22 cellular contexts compared by ENCODE assay signal in the genomic region with DNA sequence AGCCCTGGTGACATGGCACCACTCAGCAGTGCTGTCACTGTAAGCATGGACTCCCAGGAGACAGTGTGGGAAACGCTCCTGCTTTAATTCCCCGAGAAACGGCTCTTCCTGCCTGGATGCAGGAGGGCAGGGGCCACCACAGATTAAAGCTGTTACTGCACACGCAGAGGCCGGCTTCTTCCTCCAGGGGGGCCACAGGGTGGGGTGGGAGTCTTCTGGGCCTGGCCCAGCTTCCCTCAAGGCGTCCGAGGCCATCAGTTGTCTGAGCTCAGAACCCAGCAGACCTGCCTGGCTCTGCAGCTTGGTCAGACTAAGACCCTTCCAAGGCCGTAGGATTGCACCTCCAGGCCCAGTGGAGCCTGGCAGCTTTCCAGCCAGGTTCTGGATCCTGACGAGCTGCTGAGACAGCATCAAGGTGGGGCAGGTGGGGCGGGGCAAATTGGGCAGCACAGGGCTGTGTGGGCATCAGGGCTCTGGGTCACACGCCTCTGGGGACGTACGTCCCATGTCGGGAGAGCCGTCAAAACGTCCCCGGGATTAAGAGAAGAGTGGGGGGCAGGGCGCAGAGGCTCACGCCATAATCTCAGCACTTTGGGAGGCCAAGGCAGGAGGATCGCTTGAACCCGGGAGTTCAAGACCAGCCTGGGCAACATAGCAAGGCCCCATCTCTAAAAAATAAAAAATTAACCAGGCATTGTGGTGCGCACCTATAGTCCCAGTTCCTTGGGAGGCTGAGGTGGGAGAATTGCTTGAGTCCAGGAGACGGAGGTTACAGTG. TPM values are rescaled to one million over a fixed set of nuclear protein-coding genes. Genes with fewer than 3 reads are reported as not detected.
A peak's percentile ranks its signal among the peaks of the same experiment; 100 is the strongest.
DNase-seq lines count a peak whose midpoint lies in the region; ATAC-seq and TF ChIP-seq lines count a peak whose summit lies in the region.
"Had no signal": no experiment of that assay in that cellular context is flagged by ENCODE, and none has a peak within 500 bp of the region (broad histone marks: within the 10 kb centered on the region; RNA-seq: fewer than 3 reads in every experiment).

No MANE protein-coding gene starts in this region.

- POLR2A ChIA-PET in activated CD4-positive, alpha-beta T cell treated with anti-CD3 and anti-CD28 coated beads, Interleukin-2, amount 10 ng/mL, durations not matched to agents 7 days and 5 days (lab: Charles Lee) = no interaction called here

- intact Hi-C loops in mucosa of descending colon (cut with DNase I, micrococcal nuclease) = no loop called here

- H3K36me3 Mint-ChIP-seq in activated CD4-positive, alpha-beta T cell treated with anti-CD3 and anti-CD28 coated beads, Interleukin-2, amount 10 ng/mL, durations not matched to agents 7 days and 5 days (ENCODE audit: low read depth) = peaks cover 2% of the 10 kb centered on the region

- CTCF ChIA-PET in activated CD4-positive, alpha-beta T cell treated with anti-CD3 and anti-CD28 coated beads, Interleukin-2, amount 10 ng/mL, durations not matched to agents 7 days and 5 days (lab: Charles Lee) = interaction anchor here (0.6 kb wide), 1 partner anchor 69 kb away, joined by 3 read pairs; no protein-coding TSS in a partner anchor

- no peak for TF ChIP-seq CTCF in mucosa of descending colon (IDR thresholded peaks at IDR 0.05)
- TF ChIP-seq CTCF in GM20000 (IDR thresholded peaks at IDR 0.05; ENCODE audit: extremely low read depth, missing control alignments) = no peak

- H3K27me3 Mint-ChIP-seq in activated CD4-positive, alpha-beta T cell treated with anti-CD3 and anti-CD28 coated beads, Interleukin-2, amount 10 ng/mL, durations not matched to agents 7 days and 5 days = no peaks in the 10 kb centered on the region
- H3K27me3 Mint-ChIP-seq in stimulated activated naive CD8-positive, alpha-beta T cell treated with anti-CD3 and anti-CD28 coated beads, Interleukin-15, amount 100 ng/mL, for 72 hours = no peaks in the 10 kb centered on the region
- H3K27me3 Mint-ChIP-seq: activated naive CD8-positive, alpha-beta T cell treated with anti-CD3 and anti-CD28 coated beads, Interleukin-2, amount 10 ng/mL, durations not matched to agents 7 days and 5 days had no signal

- H3K4me3 ChIP-seq in mucosa of descending colon = no peak overlapping the region
- H3K4me3 ChIP-seq: esophagus squamous epithelium, gastroesophageal sphincter, right atrium auricular region, SK-N-MC, upper lobe of right lung had no signal

- H3K4me3 Mint-ChIP-seq in activated CD4-positive, alpha-beta T cell treated with anti-CD3 and anti-CD28 coated beads, Interleukin-2, amount 10 ng/mL, durations not matched to agents 7 days and 5 days = no peak overlapping the region
- no peak overlapping the region for H3K4me3 Mint-ChIP-seq in stimulated activated naive CD8-positive, alpha-beta T cell treated with anti-CD3 and anti-CD28 coated beads, Interleukin-15, amount 100 ng/mL, for 72 hours
- H3K4me3 Mint-ChIP-seq: activated naive CD8-positive, alpha-beta T cell treated with anti-CD3 and anti-CD28 coated beads, Interleukin-2, amount 10 ng/mL, durations not matched to agents 7 days and 5 days; activated T-cell treated with anti-CD3 and anti-CD28 coated beads, Interleukin-2, amount 50 U/mL, for 4 hours had no signal

- H3K27ac Mint-ChIP-seq in activated CD4-positive, alpha-beta T cell treated with anti-CD3 and anti-CD28 coated beads, Interleukin-2, amount 10 ng/mL, durations not matched to agents 7 days and 5 days = peak overlapping the region; percentile 36
- H3K27ac Mint-ChIP-seq in stimulated activated naive CD8-positive, alpha-beta T cell treated with anti-CD3 and anti-CD28 coated beads, Interleukin-15, amount 100 ng/mL, for 72 hours = peak overlapping the region; percentile 10 to 43
- H3K27ac Mint-ChIP-seq: activated naive CD8-positive, alpha-beta T cell treated with anti-CD3 and anti-CD28 coated beads, Interleukin-2, amount 10 ng/mL, durations not matched to agents 7 days and 5 days had no signal

- no peak for DNase-seq in activated CD4-positive, alpha-beta T cell treated with anti-CD3 and anti-CD28 coated beads, Interleukin-2, amount 10 ng/mL, durations not matched to agents 7 days and 5 days
- DNase-seq in activated CD4-positive, alpha-beta T cell treated with anti-CD3 and anti-CD28 coated beads, Interleukin-2, amount 50 U/mL, for 1 hour = no peak
- DNase-seq in stimulated activated naive CD8-positive, alpha-beta T cell treated with anti-CD3 and anti-CD28 coated beads, Interleukin-15, amount 100 ng/mL, for 72 hours = no peak
- no peak for DNase-seq in stimulated activated naive CD8-positive, alpha-beta T cell treated with anti-CD3 and anti-CD28 coated beads, Interleukin-15, Interleukin-2, amounts not matched to agents 100 U/mL and 50 U/mL, for 24 hours
- DNase-seq in mucosa of descending colon (peak; percentile 36 to 58 (median 45)), GM20000 (ENCODE audit: low spot score) (no peak), hippocampal formation (lab: John Stamatoyannopoulos, UW) (no peak), MV-4-11 (lab: John Stamatoyannopoulos, UW) (no peak)
- DNase-seq: activated naive CD8-positive, alpha-beta T cell treated with anti-CD3 and anti-CD28 coated beads, Interleukin-2, amount 10 ng/mL, durations not matched to agents 7 days and 5 days; activated T-cell treated with anti-CD3 and anti-CD28 coated beads, Interleukin-2, amount 50 U/mL, for 4 hours; effector CD4-positive, alpha-beta T cell; esophagus squamous epithelium; IMR-90; MM.1S; NCI-H1436; T-helper 2 cell; upper lobe of right lung had no signal

- H3K9me3 Mint-ChIP-seq in activated CD4-positive, alpha-beta T cell treated with anti-CD3 and anti-CD28 coated beads, Interleukin-2, amount 10 ng/mL, durations not matched to agents 7 days and 5 days = no peaks in the 10 kb centered on the region
- H3K9me3 Mint-ChIP-seq in stimulated activated naive CD8-positive, alpha-beta T cell treated with anti-CD3 and anti-CD28 coated beads, Interleukin-15, amount 100 ng/mL, for 72 hours = no peaks in the 10 kb centered on the region
- H3K9me3 Mint-ChIP-seq: activated naive CD8-positive, alpha-beta T cell treated with anti-CD3 and anti-CD28 coated beads, Interleukin-2, amount 10 ng/mL, durations not matched to agents 7 days and 5 days; activated T-cell treated with anti-CD3 and anti-CD28 coated beads, Interleukin-2, amount 50 U/mL, for 4 hours had no signal

- H3K36me3 ChIP-seq in mucosa of descending colon (ENCODE audit: low read depth) = no peaks in the 10 kb centered on the region

- no peaks in the 10 kb centered on the region for H3K9me3 ChIP-seq in mucosa of descending colon
- H3K9me3 ChIP-seq: esophagus squamous epithelium, gastroesophageal sphincter, right atrium auricular region, upper lobe of right lung had no signal

- ATAC-seq in stimulated activated naive CD8-positive, alpha-beta T cell treated with anti-CD3 and anti-CD28 coated beads, Interleukin-15, amount 100 ng/mL, for 72 hours = no peak
- no peak for ATAC-seq in stimulated activated naive CD8-positive, alpha-beta T cell treated with anti-CD3 and anti-CD28 coated beads, Interleukin-15, Interleukin-2, amounts not matched to agents 100 U/mL and 50 U/mL, for 24 hours
- no peak for ATAC-seq in mucosa of descending colon
- ATAC-seq: activated T-cell treated with anti-CD3 and anti-CD28 coated beads, Interleukin-2, amount 50 U/mL, for 4 hours; gastroesophageal sphincter; upper lobe of right lung had no signal

- H3K4me1 Mint-ChIP-seq in activated CD4-positive, alpha-beta T cell treated with anti-CD3 and anti-CD28 coated beads, Interleukin-2, amount 10 ng/mL, durations not matched to agents 7 days and 5 days = peaks cover 23% of the 10 kb centered on the region
- peaks cover 42% of the 10 kb centered on the region for H3K4me1 Mint-ChIP-seq in stimulated activated naive CD8-positive, alpha-beta T cell treated with anti-CD3 and anti-CD28 coated beads, Interleukin-15, amount 100 ng/mL, for 72 hours

- H3K4me1 ChIP-seq in mucosa of descending colon (ENCODE audit: low read depth) = peaks cover 20% of the 10 kb centered on the region

RNA-seq across cellular contexts. Expression of a gene that starts 5.0 kb away (rescaled TPM):
- total RNA-seq in activated CD4-positive, alpha-beta T cell treated with anti-CD3 and anti-CD28 coated beads, Interleukin-2, amount 10 ng/mL, durations not matched to agents 7 days and 5 days = 10 to 100 TPM; 59.1 to 72.1 TPM
- total RNA-seq in mucosa of descending colon = 100 to 1,000 TPM in 2 of 3 donors, 10 to 100 TPM in 1; 73.5 to 110 (median 109) TPM

RNA-seq across cellular contexts. Expression of a gene that starts 37.7 kb away (rescaled TPM):
- not detected for total RNA-seq in activated CD4-positive, alpha-beta T cell treated with anti-CD3 and anti-CD28 coated beads, Interleukin-2, amount 10 ng/mL, durations not matched to agents 7 days and 5 days
- total RNA-seq in mucosa of descending colon = not detected
- total RNA-seq: A673; activated naive CD8-positive, alpha-beta T cell treated with anti-CD3 and anti-CD28 coated beads, Interleukin-2, amount 10 ng/mL, durations not matched to agents 7 days and 5 days; esophagus squamous epithelium; gastroesophageal sphincter; IMR-90; lung microvascular endothelial cell; right atrium auricular region; upper lobe of right lung had no signal

RNA-seq across cellular contexts. Expression of a gene that starts 44.3 kb away (rescaled TPM):
- 1 to 10 TPM; 1.9 to 2.7 TPM for total RNA-seq in activated CD4-positive, alpha-beta T cell treated with anti-CD3 and anti-CD28 coated beads, Interleukin-2, amount 10 ng/mL, durations not matched to agents 7 days and 5 days
- under 1 TPM; 0.26 to 0.82 (median 0.36) TPM for total RNA-seq in mucosa of descending colon

RNA-seq across cellular contexts. Expression of a gene that starts 47.3 kb away (rescaled TPM):
- total RNA-seq in activated CD4-positive, alpha-beta T cell treated with anti-CD3 and anti-CD28 coated beads, Interleukin-2, amount 10 ng/mL, durations not matched to agents 7 days and 5 days = 10 to 100 TPM; 44.5 to 46.1 TPM
- total RNA-seq in mucosa of descending colon = 10 to 100 TPM; 37.8 to 39.6 (median 38.4) TPM

Comparison
In these comparisons a context has a peak if more than half of its experiments do, and no peak if none do; other contexts are left out.
1. DNase-seq: peak in mucosa of descending colon (3 of 3); none in activated CD4-positive, alpha-beta T cell treated with anti-CD3 and anti-CD28 coated beads, Interleukin-2, amount 10 ng/mL, durations not matched to agents 7 days and 5 days (single experiment), activated CD4-positive, alpha-beta T cell treated with anti-CD3 and anti-CD28 coated beads, Interleukin-2, amount 50 U/mL, for 1 hour (single experiment), stimulated activated naive CD8-positive, alpha-beta T cell treated with anti-CD3 and anti-CD28 coated beads, Interleukin-15, amount 100 ng/mL, for 72 hours (0 of 2), stimulated activated naive CD8-positive, alpha-beta T cell treated with anti-CD3 and anti-CD28 coated beads, Interleukin-15, Interleukin-2, amounts not matched to agents 100 U/mL and 50 U/mL, for 24 hours (single experiment), GM20000 (single experiment), hippocampal formation (0 of 2) and MV-4-11 (single experiment).